In genomic region chr15:70447927-70448698, GRCh38 we compare ENCODE assay signal across 9 cellular contexts.
DNase-seq lines count a peak whose midpoint lies in the region; ATAC-seq, FAIRE-seq and TF ChIP-seq lines count a peak whose summit lies in the region.
"Had no signal": no experiment of that assay in that cellular context is flagged by ENCODE, and none has a peak within 500 bp of the region (broad histone marks: within the 10 kb centered on the region; RNA-seq: fewer than 3 reads in every experiment).

No MANE protein-coding gene starts in this region.

- DNase-seq in GM06990 (ENCODE audit: extremely low read depth, insufficient read length) = peak; percentile 34
- DNase-seq in SKM-1 (lab: John Stamatoyannopoulos, UW; ENCODE audit: unreplicated experiment) = peak; percentile 66
- peak; percentile 65 for DNase-seq in astrocyte of the hippocampus (ENCODE audit: low read depth, low spot score)
- DNase-seq in stimulated activated CD4-positive, alpha-beta T cell treated with anti-CD3 and anti-CD28 coated beads, Interleukin-15, amount 100 ng/mL, for 24 hours = peak; percentile 55
- DNase-seq in HuH-7.5 (ENCODE audit: low spot score) = no peak
- DNase-seq in NCI-H146 treated with DMSO at 0.1 percent for 48 hours (lab: John Stamatoyannopoulos, UW; ENCODE audit: unreplicated experiment) = no peak
- no peak for DNase-seq in GM12891 (ENCODE audit: insufficient read length, low spot score)

- TF ChIP-seq POLR2A in GM12891 (IDR thresholded peaks at IDR 0.05; ENCODE audit: low read depth, low read length) = no peak

- TF ChIP-seq CTCF in GM06990 (IDR thresholded peaks at IDR 0.05; ENCODE audit: insufficient read depth, low read length, poor library complexity, severe bottlenecking) = no peak

- no peaks in the 10 kb centered on the region; the same call in 1 of the 2 replicates for H3K27me3 ChIP-seq in GM06990 (replicated peaks; ENCODE audit: control insufficient read depth, insufficient read depth, low read length)
- H3K27me3 ChIP-seq: pancreas had no signal

- H3K4me3 ChIP-seq in GM06990 (replicated peaks; ENCODE audit: low read depth, low read length) = no peak overlapping the region
- H3K4me3 ChIP-seq: pancreas had no signal

- no peaks in the 10 kb centered on the region for H3K36me3 ChIP-seq in GM06990 (ENCODE audit: control insufficient read depth, insufficient read depth, low read length)
- H3K36me3 ChIP-seq: pancreas had no signal

- no peak for FAIRE-seq in GM12891 (lab: Jason Lieb, UNC)
- FAIRE-seq: pancreas had no signal

- no peak for ATAC-seq in HG03159 (IDR thresholded peaks at IDR 0.05; ENCODE audit: unreplicated experiment)

TF ChIP-seq in GM12891, 5 proteins besides CTCF, POLR2A, EP300 and RAD21:
- TF ChIP-seq PAX5 (IDR thresholded peaks at IDR 0.05; ENCODE audit: insufficient read depth, low read length, severe bottlenecking) = no peak
- no peak for TF ChIP-seq TAF1 (IDR thresholded peaks at IDR 0.05; ENCODE audit: low read depth, low read length)
- TF ChIP-seq SPI1 (IDR thresholded peaks at IDR 0.05; ENCODE audit: low read depth, low read length) = no peak
- no peak for TF ChIP-seq POU2F2 (IDR thresholded peaks at IDR 0.05; ENCODE audit: low read depth, low read length)
- no peak for TF ChIP-seq POLR2AphosphoS5 (IDR thresholded peaks at IDR 0.05; ENCODE audit: low read depth, low read length)

Comparison
In these comparisons a context has a peak if more than half of its experiments do, and no peak if none do; other contexts are left out.
1. DNase-seq: peak in GM06990 (single experiment), SKM-1 (single experiment), astrocyte of the hippocampus (single experiment) and stimulated activated CD4-positive, alpha-beta T cell treated with anti-CD3 and anti-CD28 coated beads, Interleukin-15, amount 100 ng/mL, for 24 hours (single experiment); none in HuH-7.5 (single experiment), NCI-H146 treated with DMSO at 0.1 percent for 48 hours (single experiment) and GM12891 (single experiment).